Comparison of ENCODE assay signal across 13 cellular contexts in the genomic region with DNA sequence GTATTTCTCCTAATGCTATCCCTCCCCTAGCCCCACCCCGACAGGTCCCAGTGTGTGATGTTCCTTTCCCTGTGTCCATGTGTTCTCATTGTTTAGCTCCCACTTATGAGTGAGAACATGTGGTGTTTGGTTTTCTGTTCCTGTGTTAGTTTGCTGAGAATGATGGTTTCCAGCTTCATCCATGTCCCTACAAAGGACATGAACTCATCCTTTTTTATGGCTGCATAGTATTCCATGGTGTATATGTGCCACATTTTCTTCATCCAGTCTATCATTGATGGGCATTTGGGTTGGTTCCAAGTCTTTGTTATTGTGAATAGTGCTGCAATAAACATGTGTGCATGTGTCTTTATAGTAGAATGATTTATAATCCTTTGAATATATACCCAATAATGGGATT. TPM values are rescaled to one million over a fixed set of nuclear protein-coding genes. Genes with fewer than 3 reads are reported as not detected.
"Had no signal": no experiment of that assay in that cellular context is flagged by ENCODE, and none has a peak within 500 bp of the region (broad histone marks: within the 10 kb centered on the region; RNA-seq: fewer than 3 reads in every experiment).

No MANE protein-coding gene starts in this region.

RNA-seq across cellular contexts. Expression of gene ANGPTL3, which starts 13.3 kb away (rescaled TPM):
- total RNA-seq: subcutaneous adipose tissue, temporal lobe, testis, thoracic aorta, thyroid gland, tibial nerve, transverse colon, upper lobe of left lung, upper lobe of right lung, ureter, urinary bladder, uterus, vagina had no signal
